11 cellular contexts compared by ENCODE assay signal in genomic region chr12:101828463-101829196, GRCh38. TPM values are rescaled to one million over a fixed set of nuclear protein-coding genes. Genes with fewer than 3 reads are reported as not detected.
DNase-seq lines count a peak whose midpoint lies in the region; ATAC-seq lines count a peak whose summit lies in the region.
"Had no signal": no experiment of that assay in that cellular context is flagged by ENCODE, and none has a peak within 500 bp of the region (broad histone marks: within the 10 kb centered on the region; RNA-seq: fewer than 3 reads in every experiment).

No MANE protein-coding gene starts in this region.

- H3K9me3 ChIP-seq in HAP-1, result 0 out of 2 replicates have a peak, but pooled peaks cover 2% of the 10 kb centered on the region
- H3K9me3 ChIP-seq: left lung had no signal

- in situ Hi-C loops in HAP-1 (cut with MboI; ENCODE audit: low sequenced_read_pairs), result no loop called here

- DNase-seq in D341Med (ENCODE audit: low spot score) (peak; percentile 42), HAP-1 (ENCODE audit: low spot score in 2 of 2) (peak; percentile 65 to 91), myocyte (ENCODE audit: low read depth) (peak; percentile 41), pons (ENCODE audit: low spot score) (no peak)
- no peak for DNase-seq in T-helper 2 cell treated with Interferon-gamma antibody and Interleukin-4, amounts not matched to agents 5 μg/mL and 100 μg/mL, for 36 hours (ENCODE audit: low spot score)
- DNase-seq: activated CD4-positive, alpha-beta T cell treated with anti-CD3 and anti-CD28 coated beads for 4 hours; brain microvascular endothelial cell; KG1; left lung had no signal

- H3K36me3 ChIP-seq in HAP-1 (replicated peaks), result no peaks in the 10 kb centered on the region
- H3K36me3 ChIP-seq: brain microvascular endothelial cell, left lung had no signal

- H3K27ac Mint-ChIP-seq in T-helper 2 cell treated with Interferon-gamma antibody and Interleukin-4, amounts not matched to agents 5 μg/mL and 100 μg/mL, for 36 hours, result peak overlapping the region; percentile 33

- peak overlapping the region; percentile 74; the same call in 1 of the 2 replicates for H3K4me3 ChIP-seq in HAP-1

- H3K4me3 Mint-ChIP-seq in T-helper 2 cell treated with Interferon-gamma antibody and Interleukin-4, amounts not matched to agents 5 μg/mL and 100 μg/mL, for 36 hours, result peak overlapping the region; percentile 97

- ATAC-seq in GM18868 (IDR thresholded peaks at IDR 0.05; ENCODE audit: unreplicated experiment), result no peak
- ATAC-seq in HG02623 (IDR thresholded peaks at IDR 0.05; ENCODE audit: unreplicated experiment), result no peak

- no peaks in the 10 kb centered on the region for H3K9me3 Mint-ChIP-seq in T-helper 2 cell treated with Interferon-gamma antibody and Interleukin-4, amounts not matched to agents 5 μg/mL and 100 μg/mL, for 36 hours

- H3K4me1 ChIP-seq in HAP-1, result peaks cover 40% of the 10 kb centered on the region

- no peaks in the 10 kb centered on the region for H3K27me3 Mint-ChIP-seq in T-helper 2 cell treated with Interferon-gamma antibody and Interleukin-4, amounts not matched to agents 5 μg/mL and 100 μg/mL, for 36 hours (ENCODE audit: low read depth)

- peaks cover 49% of the 10 kb centered on the region for H3K4me1 Mint-ChIP-seq in T-helper 2 cell treated with Interferon-gamma antibody and Interleukin-4, amounts not matched to agents 5 μg/mL and 100 μg/mL, for 36 hours (ENCODE audit: low read depth)

- H3K27me3 ChIP-seq in HAP-1 (ENCODE audit: low read depth), result no peaks in the 10 kb centered on the region
- H3K27me3 ChIP-seq: brain microvascular endothelial cell, left lung had no signal

- H3K36me3 Mint-ChIP-seq in T-helper 2 cell treated with Interferon-gamma antibody and Interleukin-4, amounts not matched to agents 5 μg/mL and 100 μg/mL, for 36 hours (ENCODE audit: low read depth), result peaks cover 1% of the 10 kb centered on the region

RNA-seq across cellular contexts. Expression of gene GNPTAB, which starts 2.1 kb away (rescaled TPM):
- 17.7 and 33.5 TPM in 2 replicates for total RNA-seq in myocyte
- 17.5 TPM for polyA plus RNA-seq in myocyte (2012)

RNA-seq across cellular contexts. Expression of gene DRAM1, which starts 48.8 kb away (rescaled TPM):
- 5.6 and 10.6 TPM in 2 replicates for total RNA-seq in myocyte
- polyA plus RNA-seq in myocyte (2012), result 31.0 TPM

Comparison
In these comparisons a context has a peak if more than half of its experiments do, and no peak if none do; other contexts are left out.
1. DNase-seq: peak in D341Med (single experiment), HAP-1 (2 of 2) and myocyte (single experiment); none in T-helper 2 cell treated with Interferon-gamma antibody and Interleukin-4, amounts not matched to agents 5 μg/mL and 100 μg/mL, for 36 hours (single experiment) and pons (single experiment).